In the genomic region with DNA sequence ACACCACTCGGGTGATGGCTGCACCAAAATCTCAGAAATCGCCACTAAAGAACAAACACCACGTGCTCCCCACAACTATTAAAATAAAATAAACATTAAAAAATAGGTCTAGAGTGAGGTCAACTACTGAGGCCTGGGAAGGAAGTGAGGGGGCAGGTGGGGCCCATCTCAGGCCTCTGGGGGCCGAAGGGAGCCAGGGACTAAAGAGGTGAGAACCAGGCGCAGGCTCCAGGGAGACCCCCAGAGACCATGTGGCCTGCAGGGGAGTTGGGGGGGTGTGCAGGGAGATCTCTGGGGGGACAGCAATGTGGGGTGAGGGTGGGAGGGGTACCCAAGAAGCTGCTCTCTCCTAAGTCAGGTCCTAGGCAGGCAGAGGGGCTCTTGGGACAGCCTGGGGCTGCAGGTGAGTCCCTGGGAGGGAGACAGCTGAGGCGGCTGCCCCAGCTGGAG, we compare ENCODE assay signal across 1 cellular context.
TF ChIP-seq lines count a peak whose summit lies in the region.

No MANE protein-coding gene starts in this region.

TF ChIP-seq in GM23338, 12 proteins besides CTCF, POLR2A, EP300 and RAD21 (continued from another document):
- TF ChIP-seq, protein P1, sequence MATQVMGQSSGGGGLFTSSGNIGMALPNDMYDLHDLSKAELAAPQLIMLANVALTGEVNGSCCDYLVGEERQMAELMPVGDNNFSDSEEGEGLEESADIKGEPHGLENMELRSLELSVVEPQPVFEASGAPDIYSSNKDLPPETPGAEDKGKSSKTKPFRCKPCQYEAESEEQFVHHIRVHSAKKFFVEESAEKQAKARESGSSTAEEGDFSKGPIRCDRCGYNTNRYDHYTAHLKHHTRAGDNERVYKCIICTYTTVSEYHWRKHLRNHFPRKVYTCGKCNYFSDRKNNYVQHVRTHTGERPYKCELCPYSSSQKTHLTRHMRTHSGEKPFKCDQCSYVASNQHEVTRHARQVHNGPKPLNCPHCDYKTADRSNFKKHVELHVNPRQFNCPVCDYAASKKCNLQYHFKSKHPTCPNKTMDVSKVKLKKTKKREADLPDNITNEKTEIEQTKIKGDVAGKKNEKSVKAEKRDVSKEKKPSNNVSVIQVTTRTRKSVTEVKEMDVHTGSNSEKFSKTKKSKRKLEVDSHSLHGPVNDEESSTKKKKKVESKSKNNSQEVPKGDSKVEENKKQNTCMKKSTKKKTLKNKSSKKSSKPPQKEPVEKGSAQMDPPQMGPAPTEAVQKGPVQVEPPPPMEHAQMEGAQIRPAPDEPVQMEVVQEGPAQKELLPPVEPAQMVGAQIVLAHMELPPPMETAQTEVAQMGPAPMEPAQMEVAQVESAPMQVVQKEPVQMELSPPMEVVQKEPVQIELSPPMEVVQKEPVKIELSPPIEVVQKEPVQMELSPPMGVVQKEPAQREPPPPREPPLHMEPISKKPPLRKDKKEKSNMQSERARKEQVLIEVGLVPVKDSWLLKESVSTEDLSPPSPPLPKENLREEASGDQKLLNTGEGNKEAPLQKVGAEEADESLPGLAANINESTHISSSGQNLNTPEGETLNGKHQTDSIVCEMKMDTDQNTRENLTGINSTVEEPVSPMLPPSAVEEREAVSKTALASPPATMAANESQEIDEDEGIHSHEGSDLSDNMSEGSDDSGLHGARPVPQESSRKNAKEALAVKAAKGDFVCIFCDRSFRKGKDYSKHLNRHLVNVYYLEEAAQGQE (IDR thresholded peaks at IDR 0.05; ENCODE audit: unreplicated experiment): no peak
- TF ChIP-seq ZNF114 (CRISPR knock-in tag; IDR thresholded peaks at IDR 0.05) (no peak), ZNF331 (CRISPR knock-in tag; IDR thresholded peaks at IDR 0.05; ENCODE audit: low read depth) (no peak)
